3 cellular contexts compared by ENCODE assay signal in genomic region chr11:114049766-114050165, GRCh38. TPM values are rescaled to one million over a fixed set of nuclear protein-coding genes. Genes with fewer than 3 reads are reported as not detected.
"Had no signal": no experiment of that assay in that cellular context is flagged by ENCODE, and none has a peak within 500 bp of the region (broad histone marks: within the 10 kb centered on the region; RNA-seq: fewer than 3 reads in every experiment).

No MANE protein-coding gene starts in this region.

RNA-seq across cellular contexts. Expression of gene ZBTB16, which starts 9.7 kb away (rescaled TPM):
- total RNA-seq: fibroblast of lung, foreskin keratinocyte, mesothelial cell of epicardium had no signal
